Comparison of ENCODE assay signal across 8 cellular contexts in genomic region chr12:5988659-5989116, GRCh38. TPM values are rescaled to one million over a fixed set of nuclear protein-coding genes. Genes with fewer than 3 reads are reported as not detected.
DNase-seq lines count a peak whose midpoint lies in the region; FAIRE-seq and TF ChIP-seq lines count a peak whose summit lies in the region.

No MANE protein-coding gene starts in this region.

- TF ChIP-seq CTCF in RWPE1 (conservative IDR thresholded peaks at IDR 0.05; ENCODE audit: low read depth): peak; percentile 87

- peak; percentile 15 to 80 for DNase-seq in NCI-H446 (lab: John Stamatoyannopoulos, UW)
- no peak for DNase-seq in NCI-H446 treated with DMSO at 0.1 percent for 48 hours (lab: John Stamatoyannopoulos, UW)
- peak; percentile 13 to 18 for DNase-seq in Kasumi-1 (lab: John Stamatoyannopoulos, UW)
- DNase-seq in RWPE1 (ENCODE audit: low spot score): peak; percentile 67
- DNase-seq in activated gamma-delta T cell (lab: John Stamatoyannopoulos, UW): peak; percentile 26
- DNase-seq in frontal cortex (ENCODE audit: low spot score in 2 of 2): peak; percentile 36 to 77
- peak in 52 of 56 donors; percentile 8 to 81 (median 47) for DNase-seq in nucleus accumbens (lab: John Stamatoyannopoulos, UW)
- peak; percentile 48 for DNase-seq in stromal cell of bone marrow (ENCODE audit: low read depth)

- FAIRE-seq in frontal cortex (lab: Jason Lieb, UNC): no peak

- POLR2A ChIA-PET in RWPE1 (lab: Yijun Ruan, JAX; ENCODE audit: low non-redundant PET): no interaction called here

- H3K27ac ChIP-seq in RWPE1: no peak overlapping the region

- CTCF ChIA-PET in RWPE1 (lab: Yijun Ruan, JAX): interaction anchor here (0.6 to 3.5 kb wide), 23 partner anchors 11 to 1289 kb away, joined by 3 to 74 read pairs (median 4); partner anchors contain the start of gene ACRBP

RNA-seq across cellular contexts. Expression of gene ANO2, which starts 43.6 kb away (rescaled TPM):
- total RNA-seq in frontal cortex: 4.1 TPM
